29 cellular contexts compared by ENCODE assay signal in the genomic region with DNA sequence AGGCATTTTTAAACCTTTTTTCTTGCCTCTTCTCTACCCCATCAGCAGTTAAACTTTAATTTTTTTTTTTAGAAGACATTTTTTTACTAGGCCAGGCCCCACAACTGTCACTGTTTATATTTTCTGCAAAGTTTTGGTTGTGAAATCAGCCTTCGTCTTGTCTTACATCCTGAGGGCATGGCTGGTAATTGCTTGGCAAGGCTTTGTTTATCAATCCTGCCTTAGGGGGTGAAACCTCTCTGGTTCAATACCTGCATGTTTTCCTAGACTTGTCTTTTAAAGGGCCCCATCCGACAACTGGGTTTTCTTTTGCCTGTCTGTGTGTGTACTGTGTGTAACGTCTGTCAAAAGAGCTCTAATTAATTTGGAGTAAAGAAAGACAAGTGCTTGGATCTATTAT.
"Had no signal": no experiment of that assay in that cellular context is flagged by ENCODE, and none has a peak within 500 bp of the region (broad histone marks: within the 10 kb centered on the region; RNA-seq: fewer than 3 reads in every experiment).

No MANE protein-coding gene starts in this region.

- H3K27ac ChIP-seq: ascending aorta, cardiac muscle cell, VCaP had no signal

- DNase-seq: activated CD4-positive, alpha-beta memory T cell treated with anti-CD3 and anti-CD28 coated beads, Interleukin-2, amount 10 ng/mL, durations not matched to agents 7 days and 5 days; activated CD4-positive, alpha-beta T cell treated with anti-CD3 and anti-CD28 coated beads for 1 hour; activated CD4-positive, alpha-beta T cell treated with anti-CD3 and anti-CD28 coated beads for 36 hours; activated CD4-positive, alpha-beta T cell treated with anti-CD3 and anti-CD28 coated beads for 48 hours; activated CD4-positive, alpha-beta T cell treated with anti-CD3 and anti-CD28 coated beads, Interleukin-2, amount 10 ng/mL, durations not matched to agents 7 days and 5 days; activated CD4-positive, alpha-beta T cell treated with anti-CD3 and anti-CD28 coated beads, Interleukin-2, amount 50 U/mL, for 48 hours; activated CD4-positive, CD25-positive, alpha-beta regulatory T cell; activated CD8-positive, alpha-beta memory T cell treated with anti-CD3 and anti-CD28 coated beads for 24 hours; activated CD8-positive, alpha-beta memory T cell treated with anti-CD3 and anti-CD28 coated beads, Interleukin-2, amount 10 ng/mL, durations not matched to agents 7 days and 5 days; activated CD8-positive, alpha-beta memory T cell treated with anti-CD3 and anti-CD28 coated beads, Interleukin-2, amount 50 U/mL, for 48 hours; activated CD8-positive, alpha-beta T cell treated with anti-CD3 and anti-CD28 coated beads, Interleukin-2, amount 10 ng/mL, durations not matched to agents 7 days and 5 days; activated effector memory CD4-positive, alpha-beta T cell treated with Interleukin-2 at 50 U/mL for 16 hours; activated gamma-delta T cell; activated naive CD4-positive, alpha-beta T cell treated with anti-CD3 and anti-CD28 coated beads, Interleukin-2, amount 10 ng/mL, durations not matched to agents 7 days and 5 days; activated naive CD4-positive, alpha-beta T cell treated with Interleukin-2 at 50 U/mL for 16 hours; activated naive CD8-positive, alpha-beta T cell treated with anti-CD3 and anti-CD28 coated beads, Interleukin-2, amount 10 ng/mL, durations not matched to agents 7 days and 5 days; activated naive CD8-positive, alpha-beta T cell treated with anti-CD3 and anti-CD28 coated beads, Interleukin-2, amount 50 U/mL, for 24 hours; activated T-cell treated with anti-CD3 and anti-CD28 coated beads, Interleukin-2, amount 50 U/mL, for 24 hours; activated T-cell treated with anti-CD3 and anti-CD28 coated beads, Interleukin-2, amount 50 U/mL, for 48 hours; amygdala; anterior cingulate cortex; caudate nucleus; cerebellar nuclear complex; T-helper 1 cell; T-helper 2 cell; T-helper 9 cell had no signal
